21 cellular contexts compared by ENCODE assay signal in the genomic region with DNA sequence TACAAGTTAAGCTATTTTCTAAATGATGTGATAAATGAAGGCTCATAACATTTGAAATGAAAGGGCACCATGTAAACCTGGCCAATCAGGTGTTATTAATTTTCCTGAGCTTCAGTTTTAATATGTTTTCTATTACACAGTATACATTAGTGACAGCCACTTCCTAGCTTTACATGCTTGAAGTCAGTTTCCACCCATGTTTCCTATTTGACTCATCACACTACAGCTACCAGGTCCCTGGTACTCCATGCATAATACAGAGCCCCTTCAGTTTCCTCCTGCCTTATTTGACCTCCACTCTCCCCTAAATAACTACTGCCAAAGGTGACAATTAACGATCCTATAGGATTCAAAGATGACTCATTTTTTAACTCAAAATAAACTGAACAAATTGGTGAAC. TPM values are rescaled to one million over a fixed set of nuclear protein-coding genes. Genes with fewer than 3 reads are reported as not detected.
DNase-seq lines count a peak whose midpoint lies in the region; ATAC-seq and TF ChIP-seq lines count a peak whose summit lies in the region.
"Had no signal": no experiment of that assay in that cellular context is flagged by ENCODE, and none has a peak within 500 bp of the region (broad histone marks: within the 10 kb centered on the region; RNA-seq: fewer than 3 reads in every experiment).

No MANE protein-coding gene starts in this region.

- no peaks in the 10 kb centered on the region for H3K36me3 ChIP-seq in CD8-positive, alpha-beta T cell (ENCODE audit: insufficient read depth, low read length)
- no peaks in the 10 kb centered on the region for H3K36me3 ChIP-seq in lower lobe of right lung

- no peaks in the 10 kb centered on the region for H3K27me3 ChIP-seq in CD8-positive, alpha-beta T cell (ENCODE audit: insufficient read depth, low read length)
- no peaks in the 10 kb centered on the region for H3K27me3 ChIP-seq in lower lobe of right lung (ENCODE audit: low read depth)

- intact Hi-C loops in CD8-positive, alpha-beta T cell (cut with DNase I, micrococcal nuclease) = no loop called here
- intact Hi-C loops in lower lobe of right lung (cut with DNase I) = no loop called here

- no peaks in the 10 kb centered on the region for H3K4me1 ChIP-seq in CD8-positive, alpha-beta T cell (ENCODE audit: insufficient read depth, low read length)
- no peaks in the 10 kb centered on the region for H3K4me1 ChIP-seq in lower lobe of right lung

- no peak overlapping the region for H3K4me3 ChIP-seq in CD8-positive, alpha-beta T cell (ENCODE audit: low read depth, low read length)
- H3K4me3 ChIP-seq in lower lobe of right lung = no peak overlapping the region

- no peak for TF ChIP-seq CTCF in CD8-positive, alpha-beta T cell (IDR thresholded peaks at IDR 0.05)
- no peak for TF ChIP-seq CTCF in lower lobe of right lung (IDR thresholded peaks at IDR 0.05)

- peaks cover 14% of the 10 kb centered on the region for H3K9me3 ChIP-seq in CD8-positive, alpha-beta T cell (ENCODE audit: low read length)
- peaks cover 15% of the 10 kb centered on the region for H3K9me3 ChIP-seq in lower lobe of right lung

- no peaks in the 10 kb centered on the region for H3K27me3 Mint-ChIP-seq in CD8-positive, alpha-beta T cell (ENCODE audit: low read depth)
- H3K27me3 Mint-ChIP-seq: CD8-positive, alpha-beta memory T cell had no signal

- no peak for ATAC-seq in CD8-positive, alpha-beta T cell
- ATAC-seq in GM18858 (IDR thresholded peaks at IDR 0.05; ENCODE audit: unreplicated experiment) = peak; percentile 80
- peak; percentile 69 for ATAC-seq in GM21576 (IDR thresholded peaks at IDR 0.05; ENCODE audit: unreplicated experiment)
- peak; percentile 82 for ATAC-seq in HG02885 (IDR thresholded peaks at IDR 0.05; ENCODE audit: poor library complexity, unreplicated experiment)
- no peak for ATAC-seq in lower lobe of right lung
- ATAC-seq in HG02981 (IDR thresholded peaks at IDR 0.05; ENCODE audit: unreplicated experiment) = no peak
- no peak for ATAC-seq in GM19035 (IDR thresholded peaks at IDR 0.05; ENCODE audit: unreplicated experiment)
- ATAC-seq in HG03175 (IDR thresholded peaks at IDR 0.05; ENCODE audit: unreplicated experiment) = no peak

- H3K9me3 Mint-ChIP-seq in CD8-positive, alpha-beta T cell = peaks cover 21% of the 10 kb centered on the region

- POLR2A ChIA-PET in CD8-positive, alpha-beta T cell (lab: Charles Lee) = no interaction called here

- CTCF ChIA-PET in CD8-positive, alpha-beta T cell (lab: Charles Lee) = no interaction called here

- no peak overlapping the region for H3K4me3 Mint-ChIP-seq in CD8-positive, alpha-beta T cell
- H3K4me3 Mint-ChIP-seq: CD8-positive, alpha-beta memory T cell had no signal

- no peak for DNase-seq in CD8-positive, alpha-beta T cell
- no peak for DNase-seq in lower lobe of right lung
- DNase-seq: AML-193; C1 segment of cervical spinal cord; Calu3; CD8-positive, alpha-beta memory T cell; DMS153; Karpas-422; MV-4-11; NCI-H1105 treated with DMSO at 0.1 percent for 48 hours; NCI-H1694; NCI-H2081 treated with DMSO at 0.1 percent for 48 hours; NCI-H2171 treated with DMSO at 0.1 percent for 48 hours; NCI-H526; OCI-M1 had no signal

- H3K27ac Mint-ChIP-seq in CD8-positive, alpha-beta T cell = peak overlapping the region; percentile 1

- no peak overlapping the region for H3K27ac ChIP-seq in CD8-positive, alpha-beta T cell (ENCODE audit: low read depth, low read length)
- no peak overlapping the region for H3K27ac ChIP-seq in lower lobe of right lung

- peaks cover 32% of the 10 kb centered on the region for H3K36me3 Mint-ChIP-seq in CD8-positive, alpha-beta T cell

- no peaks in the 10 kb centered on the region for H3K4me1 Mint-ChIP-seq in CD8-positive, alpha-beta T cell (ENCODE audit: low read depth)
- H3K4me1 Mint-ChIP-seq: CD8-positive, alpha-beta memory T cell had no signal

RNA-seq across cellular contexts. Expression of a gene that starts 18.3 kb away (rescaled TPM):
- total RNA-seq in CD8-positive, alpha-beta T cell = 10 to 100 TPM; 35.5 to 39.3 TPM
- 21.4 TPM for total RNA-seq in lower lobe of right lung
- total RNA-seq: Calu3 had no signal

Comparison
In these comparisons a context has a peak if more than half of its experiments do, and no peak if none do; other contexts are left out.
1. ATAC-seq: peak in GM18858 (single experiment), GM21576 (single experiment) and HG02885 (single experiment); none in CD8-positive, alpha-beta T cell (single experiment), lower lobe of right lung (0 of 2), HG02981 (single experiment), GM19035 (single experiment) and HG03175 (single experiment).